18 cellular contexts compared by ENCODE assay signal in the genomic region with DNA sequence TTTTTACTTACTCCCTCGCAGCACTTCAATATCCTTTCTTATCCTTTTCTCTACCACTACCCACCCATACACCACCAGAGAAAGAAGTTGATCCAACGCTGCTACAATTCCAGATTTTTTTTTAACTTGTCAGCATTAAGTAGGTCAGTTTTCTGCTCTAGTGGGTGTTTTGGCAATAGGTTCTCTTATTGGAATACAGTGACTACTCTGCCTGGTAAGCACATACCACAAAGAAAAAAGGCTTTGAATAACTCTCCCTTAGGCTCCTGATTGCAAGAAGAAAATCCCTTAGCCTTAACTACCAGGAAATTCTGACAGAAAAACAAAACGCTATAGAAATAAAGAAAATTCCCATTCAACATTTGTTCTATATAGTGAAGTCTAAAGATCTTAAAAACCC.
DNase-seq lines count a peak whose midpoint lies in the region; ATAC-seq and TF ChIP-seq lines count a peak whose summit lies in the region.
"Had no signal": no experiment of that assay in that cellular context is flagged by ENCODE, and none has a peak within 500 bp of the region (broad histone marks: within the 10 kb centered on the region; RNA-seq: fewer than 3 reads in every experiment).

No MANE protein-coding gene starts in this region.

- no peak overlapping the region; the same call in 1 of the 2 replicates for H3K27ac ChIP-seq in DOHH2 (ENCODE audit: low read depth, low read length)

- no peaks in the 10 kb centered on the region for H3K27me3 ChIP-seq in DOHH2 (ENCODE audit: control insufficient read depth, low read length)
- H3K27me3 ChIP-seq: MG63 had no signal

- POLR2A ChIA-PET in naive thymus-derived CD8-positive, alpha-beta T cell (lab: Charles Lee): no interaction called here

- no peaks in the 10 kb centered on the region for H3K4me1 Mint-ChIP-seq in nephron
- H3K4me1 Mint-ChIP-seq in naive thymus-derived CD8-positive, alpha-beta T cell: peaks cover 2 to 9% (median 3%) of the 10 kb centered on the region in 4 donors

- H3K4me2 ChIP-seq in DOHH2 (ENCODE audit: low read length): peak overlapping the region; percentile 2; the same call in 1 of the 2 replicates

- peaks cover 46% of the 10 kb centered on the region for H3K79me2 ChIP-seq in DOHH2 (ENCODE audit: control insufficient read depth, low read length)

- peaks cover 19% of the 10 kb centered on the region for H3F3A ChIP-seq in DOHH2 (ENCODE audit: control insufficient read depth, insufficient read depth)

- H4K20me1 ChIP-seq in DOHH2 (ENCODE audit: control insufficient read depth, insufficient read depth, low read depth, low read length): no peaks in the 10 kb centered on the region

- no peaks in the 10 kb centered on the region for H3K27me3 Mint-ChIP-seq in nephron (ENCODE audit: low read depth)
- no peaks in the 10 kb centered on the region for H3K27me3 Mint-ChIP-seq in naive thymus-derived CD8-positive, alpha-beta T cell
- H3K27me3 Mint-ChIP-seq: B cell; CD4-positive, alpha-beta T cell had no signal

- H3K9me2 ChIP-seq in DOHH2 (replicated peaks; ENCODE audit: control insufficient read depth, low read length): no peaks in the 10 kb centered on the region

- H3K4me3 ChIP-seq in DOHH2 (ENCODE audit: low read length): no peak overlapping the region
- H3K4me3 ChIP-seq: MG63 had no signal

- TF ChIP-seq CTCF in DOHH2 (IDR thresholded peaks at IDR 0.05; ENCODE audit: low read depth, low read length, poor library complexity, severe bottlenecking): no peak
- TF ChIP-seq CTCF in nephron (IDR thresholded peaks at IDR 0.05; ENCODE audit: unreplicated experiment in 3 of 3): no peak

- peaks cover 42% of the 10 kb centered on the region for H3K36me3 Mint-ChIP-seq in nephron (ENCODE audit: low read depth)
- peaks cover 10 to 36% (median 29%) of the 10 kb centered on the region in 3 donors for H3K36me3 Mint-ChIP-seq in naive thymus-derived CD8-positive, alpha-beta T cell

- peak overlapping the region in 2 of 3 experiments; percentile 7 to 48 for H3K27ac Mint-ChIP-seq in nephron
- H3K27ac Mint-ChIP-seq in naive thymus-derived CD8-positive, alpha-beta T cell: no peak overlapping the region
- H3K27ac Mint-ChIP-seq: B cell; CD4-positive, alpha-beta T cell; HFFc6 had no signal

- H3K36me3 ChIP-seq in DOHH2 (ENCODE audit: control insufficient read depth, low read length): peaks cover 9% of the 10 kb centered on the region

- H3K4me1 ChIP-seq in DOHH2 (ENCODE audit: control insufficient read depth, low read length): peaks cover 87% of the 10 kb centered on the region

- DNase-seq in astrocyte of the hippocampus (ENCODE audit: low read depth, low spot score) (peak; percentile 56), fibroblast of peridontal ligament (ENCODE audit: extremely low read depth) (peak; percentile 30), NCI-H1436 treated with DMSO at 0.1 percent for 48 hours (lab: John Stamatoyannopoulos, UW) (no peak)
- no peak for DNase-seq in activated CD8-positive, alpha-beta memory T cell treated with anti-CD3 and anti-CD28 coated beads, Interleukin-2, amount 50 U/mL, for 4 hours
- no peak for DNase-seq in stimulated activated CD4-positive, alpha-beta T cell treated with anti-CD3 and anti-CD28 coated beads, Interleukin-4, amount 100 ng/mL, for 24 hours
- DNase-seq in naive thymus-derived CD8-positive, alpha-beta T cell: no peak
- DNase-seq: Calu3; CD4-positive, alpha-beta T cell; DMS79; HFFc6; MG63; NCI-H1105; NCI-H187 treated with DMSO at 0.1 percent for 48 hours; NCI-H774; Right ventricle myocardium superior had no signal

- no peak overlapping the region for H3K4me3 Mint-ChIP-seq in nephron
- H3K4me3 Mint-ChIP-seq in naive thymus-derived CD8-positive, alpha-beta T cell: peak overlapping the region in 1 of 10 donors; percentile 29
- H3K4me3 Mint-ChIP-seq: B cell; CD4-positive, alpha-beta T cell; HFFc6 had no signal

- peaks cover 19% of the 10 kb centered on the region for H3K9me3 Mint-ChIP-seq in nephron
- H3K9me3 Mint-ChIP-seq in naive thymus-derived CD8-positive, alpha-beta T cell: peaks cover 0 to 21% (median 14%) of the 10 kb centered on the region in 9 donors

- H3K9me3 ChIP-seq in DOHH2 (ENCODE audit: control insufficient read depth, insufficient read depth, low read length): no peaks in the 10 kb centered on the region

- no peak for ATAC-seq in naive thymus-derived CD8-positive, alpha-beta T cell

Comparison
In these comparisons a context has a peak if more than half of its experiments do, and no peak if none do; other contexts are left out.
1. DNase-seq: peak in astrocyte of the hippocampus (single experiment) and fibroblast of peridontal ligament (single experiment); none in activated CD8-positive, alpha-beta memory T cell treated with anti-CD3 and anti-CD28 coated beads, Interleukin-2, amount 50 U/mL, for 4 hours (single experiment), NCI-H1436 treated with DMSO at 0.1 percent for 48 hours (single experiment), stimulated activated CD4-positive, alpha-beta T cell treated with anti-CD3 and anti-CD28 coated beads, Interleukin-4, amount 100 ng/mL, for 24 hours (single experiment) and naive thymus-derived CD8-positive, alpha-beta T cell (0 of 10).
2. H3K27ac Mint-ChIP-seq: peak in nephron (2 of 3); none in naive thymus-derived CD8-positive, alpha-beta T cell (0 of 10).